In genomic region chr16:55341681-55342080, GRCh38 we compare ENCODE assay signal across 33 cellular contexts. TPM values are rescaled to one million over a fixed set of nuclear protein-coding genes. Genes with fewer than 3 reads are reported as not detected.
A peak's percentile ranks its signal among the peaks of the same experiment; 100 is the strongest.
DNase-seq lines count a peak whose midpoint lies in the region; ATAC-seq and TF ChIP-seq lines count a peak whose summit lies in the region.
"Had no signal": no experiment of that assay in that cellular context is flagged by ENCODE, and none has a peak within 500 bp of the region (broad histone marks: within the 10 kb centered on the region; RNA-seq: fewer than 3 reads in every experiment).

No MANE protein-coding gene starts in this region.

- H3K27me3 ChIP-seq in thyroid gland = no peaks in the 10 kb centered on the region
- H3K27me3 ChIP-seq: BE2C; BLaER1; BLaER1 treated with 17β-estradiol and CSF1 and Interleukin-3, amounts not matched to agents 10 nM and 100 nM had no signal

- no peaks in the 10 kb centered on the region for H3K9me3 ChIP-seq in thyroid gland
- H3K9me3 ChIP-seq: A549, BE2C, BLaER1, Caco-2 had no signal

- H3K4me1 ChIP-seq in thyroid gland = peaks cover 9 to 20% of the 10 kb centered on the region in 2 donors
- H3K4me1 ChIP-seq: A549, BE2C, Caco-2 had no signal

- TF ChIP-seq POLR2A in thyroid gland (IDR thresholded peaks at IDR 0.05) = no peak

- H3K4me3 ChIP-seq in thyroid gland (replicated peaks in 1 of 3) = no peak overlapping the region
- H3K4me3 ChIP-seq: A549; BLaER1; BLaER1 treated with 17β-estradiol and CSF1 and Interleukin-3, amounts not matched to agents 10 nM and 100 nM had no signal

- WGBS in thyroid gland, 2 donors = 23 to 29% methylated on average over 4 of the region's 4 CpGs

- no peak for ATAC-seq in HG03280 (IDR thresholded peaks at IDR 0.05; ENCODE audit: unreplicated experiment)
- ATAC-seq: A549; CD8-positive, alpha-beta T cell had no signal

- no peak overlapping the region for H3K27ac ChIP-seq in thyroid gland
- H3K27ac ChIP-seq: 22Rv1; A549; BLaER1; BLaER1 treated with 17β-estradiol and CSF1 and Interleukin-3, amounts not matched to agents 10 nM and 100 nM; C4-2B had no signal

- peak; percentile 18 for DNase-seq in DMS79 (lab: John Stamatoyannopoulos, UW)
- DNase-seq in DMS79 treated with DMSO at 0.1 percent for 48 hours (lab: John Stamatoyannopoulos, UW) = peak; percentile 30
- DNase-seq in NCI-H524 treated with DMSO at 0.1 percent for 48 hours (lab: John Stamatoyannopoulos, UW) = peak; percentile 31
- DNase-seq in thyroid gland = peak; percentile 66 to 68
- no peak for DNase-seq in SIG-M5 treated with dmso at 0.1 percent for 504 hours (lab: John Stamatoyannopoulos, UW; ENCODE audit: unreplicated experiment)
- no peak for DNase-seq in NK-92 (lab: John Stamatoyannopoulos, UW; ENCODE audit: unreplicated experiment)
- no peak for DNase-seq in activated CD4-positive, alpha-beta T cell treated with anti-CD3 and anti-CD28 coated beads, Interleukin-2, amount 50 U/mL, for 4 hours
- DNase-seq: 8988T; ACHN; AML-193; BE2C; C1 segment of cervical spinal cord; Caco-2; Calu3; CD4-positive, alpha-beta memory T cell; CD4-positive, alpha-beta T cell; CD4-positive, CD25-positive, alpha-beta regulatory T cell; CD8-positive, alpha-beta memory T cell; CD8-positive, alpha-beta T cell; COR-L47; DMS 273 treated with DMSO at 0.1 percent for 48 hours; DMS153; DMS53; DND-41; EL had no signal

- intact Hi-C loops in thyroid gland (cut with DNase I) = no loop called here

- H3K36me3 ChIP-seq in thyroid gland = no peaks in the 10 kb centered on the region
- H3K36me3 ChIP-seq: BE2C; BLaER1; BLaER1 treated with 17β-estradiol and CSF1 and Interleukin-3, amounts not matched to agents 10 nM and 100 nM had no signal

- no peak for TF ChIP-seq CTCF in thyroid gland (IDR thresholded peaks at IDR 0.05)

RNA-seq across cellular contexts. Expression of gene IRX6, which starts 17.7 kb away (rescaled TPM):
- under 1 TPM; 0.13 to 0.93 (median 0.39) TPM for total RNA-seq in thyroid gland
- total RNA-seq: A673; Caco-2; Calu3; CD4-positive, alpha-beta memory T cell; CD4-positive, alpha-beta T cell; CD4-positive, CD25-positive, alpha-beta regulatory T cell; CD8-positive, alpha-beta memory T cell; CD8-positive, alpha-beta T cell; G401 had no signal

Comparison
In these comparisons a context has a peak if more than half of its experiments do, and no peak if none do; other contexts are left out.
1. DNase-seq: peak in DMS79 (single experiment), DMS79 treated with DMSO at 0.1 percent for 48 hours (single experiment), NCI-H524 treated with DMSO at 0.1 percent for 48 hours (single experiment) and thyroid gland (2 of 2); none in SIG-M5 treated with dmso at 0.1 percent for 504 hours (single experiment), NK-92 (single experiment) and activated CD4-positive, alpha-beta T cell treated with anti-CD3 and anti-CD28 coated beads, Interleukin-2, amount 50 U/mL, for 4 hours (0 of 2).